16 cellular contexts compared by ENCODE assay signal in the genomic region with DNA sequence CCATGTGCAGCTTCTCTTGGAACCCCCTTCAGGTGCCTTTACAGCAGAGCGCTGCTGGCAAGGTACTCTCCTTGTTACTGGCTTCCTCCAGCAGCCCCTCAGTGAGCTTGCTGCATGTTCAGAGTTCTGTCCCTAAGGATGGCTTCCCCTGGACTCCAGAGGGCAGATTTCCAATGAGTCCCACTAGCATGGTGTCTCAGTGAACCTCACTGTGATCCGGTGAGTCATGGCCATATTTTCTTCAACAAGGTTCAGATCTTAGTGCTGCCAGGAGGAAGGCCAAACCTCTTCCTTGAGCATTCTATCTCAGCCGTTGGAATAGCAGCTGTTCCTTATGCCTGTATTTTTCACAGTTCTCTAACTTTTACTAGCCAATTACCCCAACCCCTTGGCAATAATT.
DNase-seq lines count a peak whose midpoint lies in the region; ATAC-seq, FAIRE-seq and TF ChIP-seq lines count a peak whose summit lies in the region.
"Had no signal": no experiment of that assay in that cellular context is flagged by ENCODE, and none has a peak within 500 bp of the region (broad histone marks: within the 10 kb centered on the region; RNA-seq: fewer than 3 reads in every experiment).

No MANE protein-coding gene starts in this region.

- H3K36me3 ChIP-seq in small intestine (ENCODE audit: control insufficient read depth in 2 of 2, insufficient read depth in 2 of 2, low read length in 2 of 2) (no peaks in the 10 kb centered on the region), ovary (no peaks in the 10 kb centered on the region), transverse colon (no peaks in the 10 kb centered on the region)
- H3K36me3 ChIP-seq: heart left ventricle, upper lobe of left lung had no signal

- no peaks in the 10 kb centered on the region for H3K27me3 Mint-ChIP-seq in activated T-cell treated with anti-CD3 and anti-CD28 coated beads, Interleukin-2, amount 50 U/mL, for 72 hours (ENCODE audit: low read depth)
- H3K27me3 Mint-ChIP-seq: activated CD4-positive, alpha-beta memory T cell treated with anti-CD3 and anti-CD28 coated beads, Interleukin-2, amount 10 ng/mL, durations not matched to agents 7 days and 5 days; dendritic cell treated with granulocyte-macrophage colony-stimulating factor and Interleukin-4, amounts not matched to agents 40 ng/mL and 50 ng/mL, for 4 days had no signal

- no peak for FAIRE-seq in small intestine (lab: Jason Lieb, UNC)
- FAIRE-seq: H1 had no signal

- no peaks in the 10 kb centered on the region for H3K4me1 Mint-ChIP-seq in activated T-cell treated with anti-CD3 and anti-CD28 coated beads, Interleukin-2, amount 50 U/mL, for 72 hours (ENCODE audit: low read depth)

- H3K27ac Mint-ChIP-seq in activated T-cell treated with anti-CD3 and anti-CD28 coated beads, Interleukin-2, amount 50 U/mL, for 72 hours: peak overlapping the region; percentile 37
- H3K27ac Mint-ChIP-seq: activated CD4-positive, alpha-beta memory T cell treated with anti-CD3 and anti-CD28 coated beads, Interleukin-2, amount 10 ng/mL, durations not matched to agents 7 days and 5 days; activated naive CD4-positive, alpha-beta T cell treated with anti-CD3 and anti-CD28 coated beads for 36 hours; dendritic cell treated with granulocyte-macrophage colony-stimulating factor and Interleukin-4, amounts not matched to agents 40 ng/mL and 50 ng/mL, for 4 days had no signal

- H3K36me3 Mint-ChIP-seq in activated T-cell treated with anti-CD3 and anti-CD28 coated beads, Interleukin-2, amount 50 U/mL, for 72 hours (ENCODE audit: insufficient read depth in 2 of 2): peaks cover 2 to 7% of the 10 kb centered on the region in 2 donors

- TF ChIP-seq POLR2A in ovary (IDR thresholded peaks at IDR 0.05) (no peak), transverse colon (IDR thresholded peaks at IDR 0.05) (no peak)

- no peak for DNase-seq in activated T-cell treated with anti-CD3 and anti-CD28 coated beads, Interleukin-2, amount 50 U/mL, for 72 hours
- no peak for DNase-seq in activated T-cell treated with anti-CD3 and anti-CD28 coated beads for 4 hours
- peak; percentile 27 for DNase-seq in RKO (ENCODE audit: low spot score)
- peak; percentile 32 for DNase-seq in fibroblast of villous mesenchyme (ENCODE audit: low read depth)
- DNase-seq in small intestine: peak; percentile 63
- DNase-seq in activated CD8-positive, alpha-beta memory T cell treated with anti-CD3 and anti-CD28 coated beads, Interleukin-2, amount 50 U/mL, for 4 hours: no peak
- no peak for DNase-seq in ovary
- no peak for DNase-seq in transverse colon
- DNase-seq: activated CD4-positive, alpha-beta memory T cell treated with anti-CD3 and anti-CD28 coated beads, Interleukin-2, amount 10 ng/mL, durations not matched to agents 7 days and 5 days; activated naive CD4-positive, alpha-beta T cell treated with anti-CD3 and anti-CD28 coated beads for 36 hours; heart left ventricle; NCI-H1694 treated with DMSO at 0.1 percent for 48 hours; stimulated activated CD4-positive, alpha-beta T cell treated with anti-CD3 and anti-CD28 coated beads, Interleukin-15, amount 100 ng/mL, for 24 hours; upper lobe of left lung had no signal

- in situ Hi-C loops in transverse colon (cut with MboI; ENCODE audit: low pct_ligation_motif_present in 1 of 4, low pct_unique_long_range_greater_than_20kb in 1 of 4, low sequenced_read_pairs in 3 of 4): no loop called here

- intact Hi-C loops in ovary (cut with DNase I) (no loop called here), transverse colon (cut with DNase I; ENCODE audit: low total_unique reads) (no loop called here)

- H3K4me3 ChIP-seq in fibroblast of villous mesenchyme (ENCODE audit: low read depth, low read length) (no peak overlapping the region), small intestine (ENCODE audit: low read depth in 1 of 2, low read length in 2 of 2) (no peak overlapping the region), ovary (no peak overlapping the region), transverse colon (no peak overlapping the region)
- H3K4me3 ChIP-seq: heart left ventricle, upper lobe of left lung had no signal

- no peak for TF ChIP-seq CTCF in fibroblast of villous mesenchyme (IDR thresholded peaks at IDR 0.05; ENCODE audit: insufficient read depth, low read depth, low read length)
- TF ChIP-seq CTCF in ovary (IDR thresholded peaks at IDR 0.05): no peak
- no peak for TF ChIP-seq CTCF in transverse colon (IDR thresholded peaks at IDR 0.05)

- H3K9me3 ChIP-seq in small intestine (ENCODE audit: control insufficient read depth, low read depth): no peaks in the 10 kb centered on the region
- H3K9me3 ChIP-seq in ovary: no peaks in the 10 kb centered on the region
- no peaks in the 10 kb centered on the region for H3K9me3 ChIP-seq in transverse colon
- H3K9me3 ChIP-seq: upper lobe of left lung had no signal

- H3K27me3 ChIP-seq in small intestine (ENCODE audit: control insufficient read depth in 2 of 2, insufficient read depth in 2 of 2, low read length in 2 of 2): no peaks in the 10 kb centered on the region
- no peaks in the 10 kb centered on the region for H3K27me3 ChIP-seq in ovary
- H3K27me3 ChIP-seq in transverse colon: no peaks in the 10 kb centered on the region
- H3K27me3 ChIP-seq: heart left ventricle, upper lobe of left lung had no signal

- no peak for ATAC-seq in activated T-cell treated with anti-CD3 and anti-CD28 coated beads, Interleukin-2, amount 50 U/mL, for 72 hours (replicated peaks in 1 of 2)
- ATAC-seq: heart left ventricle had no signal

- H3K4me1 ChIP-seq in small intestine (ENCODE audit: control insufficient read depth in 2 of 2, insufficient read depth in 1 of 2, low read depth in 1 of 2, low read length in 1 of 2) (no peaks in the 10 kb centered on the region), ovary (ENCODE audit: insufficient read depth) (no peaks in the 10 kb centered on the region), transverse colon (peaks cover 0 to 15% (median 0%) of the 10 kb centered on the region in 4 donors)
- H3K4me1 ChIP-seq: upper lobe of left lung had no signal

- peaks cover 0 to 3% of the 10 kb centered on the region in 2 donors for H3K9me3 Mint-ChIP-seq in activated T-cell treated with anti-CD3 and anti-CD28 coated beads, Interleukin-2, amount 50 U/mL, for 72 hours
- H3K9me3 Mint-ChIP-seq: activated CD4-positive, alpha-beta memory T cell treated with anti-CD3 and anti-CD28 coated beads, Interleukin-2, amount 10 ng/mL, durations not matched to agents 7 days and 5 days had no signal

- H3K27ac ChIP-seq in small intestine (ENCODE audit: low read depth in 1 of 2, low read length in 1 of 2) (no peak overlapping the region), ovary (no peak overlapping the region), transverse colon (peak overlapping the region in 2 of 4 donors; percentile 26 to 34)
- H3K27ac ChIP-seq: heart left ventricle, upper lobe of left lung had no signal

- TF ChIP-seq EP300 in ovary (IDR thresholded peaks at IDR 0.05): no peak
- no peak for TF ChIP-seq EP300 in transverse colon (IDR thresholded peaks at IDR 0.05; ENCODE audit: low read depth)

- WGBS in small intestine, 3 donors: 37 to 64% (median 57%) methylated on average over 3 of the region's 3 CpGs
- 59 to 61% (median 60%) methylated on average over 3 of the region's 3 CpGs for WGBS in ovary, 3 donors
- WGBS in transverse colon (ENCODE audit: low coverage in 1 of 2), 2 donors: 64% methylated on average over 3 of the region's 3 CpGs; no CpG with 5 or more reads in 1 of the 2 donors

- no peak overlapping the region for H3K4me3 Mint-ChIP-seq in activated T-cell treated with anti-CD3 and anti-CD28 coated beads, Interleukin-2, amount 50 U/mL, for 72 hours
- H3K4me3 Mint-ChIP-seq: activated CD4-positive, alpha-beta memory T cell treated with anti-CD3 and anti-CD28 coated beads, Interleukin-2, amount 10 ng/mL, durations not matched to agents 7 days and 5 days; activated naive CD4-positive, alpha-beta T cell treated with anti-CD3 and anti-CD28 coated beads for 36 hours; dendritic cell treated with granulocyte-macrophage colony-stimulating factor and Interleukin-4, amounts not matched to agents 40 ng/mL and 50 ng/mL, for 4 days had no signal

Comparison
In these comparisons a context has a peak if more than half of its experiments do, and no peak if none do; other contexts are left out.
1. DNase-seq: peak in RKO (single experiment), fibroblast of villous mesenchyme (single experiment) and small intestine (single experiment); none in activated T-cell treated with anti-CD3 and anti-CD28 coated beads, Interleukin-2, amount 50 U/mL, for 72 hours (0 of 2), activated T-cell treated with anti-CD3 and anti-CD28 coated beads for 4 hours (single experiment), activated CD8-positive, alpha-beta memory T cell treated with anti-CD3 and anti-CD28 coated beads, Interleukin-2, amount 50 U/mL, for 4 hours (single experiment), ovary (0 of 5) and transverse colon (single experiment).